In the genomic region with DNA sequence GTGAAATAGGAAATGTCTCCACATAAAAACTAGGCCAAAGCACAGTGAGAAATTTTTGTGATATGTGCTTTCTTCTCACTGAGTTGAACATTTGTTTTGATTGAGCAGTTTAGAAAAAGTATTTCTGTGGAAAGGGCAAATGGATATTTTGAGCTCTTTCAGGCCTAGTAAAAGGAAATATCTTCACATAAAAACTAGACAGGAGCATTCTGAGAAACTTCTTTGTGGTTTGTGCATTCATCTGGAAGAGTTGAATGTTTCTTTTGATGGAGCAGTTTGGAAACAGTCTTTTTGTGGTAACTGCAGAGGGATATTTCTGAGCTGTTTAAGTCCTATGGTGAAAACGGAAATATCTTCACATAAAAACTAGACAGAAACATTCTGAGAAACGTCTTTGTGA, we compare ENCODE assay signal across 8 cellular contexts.
"Had no signal": no experiment of that assay in that cellular context is flagged by ENCODE, and none has a peak within 500 bp of the region (broad histone marks: within the 10 kb centered on the region; RNA-seq: fewer than 3 reads in every experiment).

No MANE protein-coding gene starts in this region.

- DNase-seq: H9, HCEC 1CT, KG1 had no signal

- FAIRE-seq: H1, H54, HepG2 had no signal

- H3K4me2 ChIP-seq: GM23338 had no signal

- H3K27ac ChIP-seq: HL-60 had no signal

- H3K4me3 ChIP-seq: GM23338 had no signal
